ENCODE assay signal across 25 cellular contexts in the genomic region with DNA sequence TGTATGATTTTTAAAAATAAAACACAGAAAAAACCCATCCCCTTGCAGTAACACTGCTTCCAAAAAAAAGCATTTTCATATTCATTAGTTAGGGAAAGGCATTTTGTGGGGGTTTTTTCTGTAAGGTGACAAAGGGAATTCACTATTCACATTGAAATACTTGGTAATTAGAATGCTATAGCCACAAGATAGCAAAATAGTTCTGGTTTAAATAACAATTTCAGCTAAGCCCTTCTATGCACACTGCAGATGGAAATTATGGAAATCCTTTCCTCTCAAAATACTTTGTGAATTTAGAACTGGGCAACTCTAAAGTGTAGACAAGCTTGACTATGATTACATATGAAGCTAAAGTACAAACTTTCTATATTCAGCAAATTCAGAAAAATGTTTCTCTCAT.
"Had no signal": no experiment of that assay in that cellular context is flagged by ENCODE, and none has a peak within 500 bp of the region (broad histone marks: within the 10 kb centered on the region; RNA-seq: fewer than 3 reads in every experiment).

No MANE protein-coding gene starts in this region.

- H3K27ac ChIP-seq: left ventricle myocardium inferior, ovary, right atrium auricular region, right lobe of liver, stomach, testis, thyroid gland, transverse colon, upper lobe of left lung, vagina had no signal

- H3K36me3 ChIP-seq: left ventricle myocardium inferior, ovary, right atrium auricular region, right lobe of liver, stomach, thyroid gland, transverse colon, upper lobe of left lung, vagina had no signal

- H3K27ac Mint-ChIP-seq: mesothelial cell of epicardium; naive B cell; natural killer cell; nephron progenitor cell; progenitor cell of endocrine pancreas; stimulated activated naive B cell treated with anti-CD40 and anti-IgM and Interleukin-4, amounts not matched to agents 10 μg/mL and 1 μg/mL and 100 μg/mL, for 72 hours had no signal

- ATAC-seq: natural killer cell; right lobe of liver; stimulated activated naive B cell treated with anti-CD40 and anti-IgM and Interleukin-4, amounts not matched to agents 10 μg/mL and 1 μg/mL and 100 μg/mL, for 72 hours; stimulated activated naive CD8-positive, alpha-beta T cell treated with anti-CD3 and anti-CD28 coated beads, Interleukin-15, Interleukin-2, amounts not matched to agents 100 U/mL and 50 U/mL, for 24 hours had no signal

- H3K4me1 Mint-ChIP-seq: naive B cell; natural killer cell; stimulated activated naive B cell treated with anti-CD40 and anti-IgM and Interleukin-4, amounts not matched to agents 10 μg/mL and 1 μg/mL and 100 μg/mL, for 72 hours had no signal

- H3K4me1 ChIP-seq: left ventricle myocardium inferior, right atrium auricular region, right lobe of liver, stomach, testis, thyroid gland, transverse colon, upper lobe of left lung, vagina had no signal

- DNase-seq: hippocampal formation; islet precursor cell; left ventricle myocardium inferior; mesendoderm; naive B cell; natural killer cell; nephron progenitor cell; ovary; right lobe of liver; stimulated activated CD4-positive, alpha-beta T cell treated with anti-CD3 and anti-CD28 coated beads, Interleukin-12 subunit alpha, Interleukin-12 subunit beta, amount 100 ng/mL, for 4 hours; stimulated activated CD4-positive, alpha-beta T cell treated with anti-CD3 and anti-CD28 coated beads, Interleukin-15, amount 100 ng/mL, for 24 hours; stimulated activated CD4-positive, alpha-beta T cell treated with anti-CD3 and anti-CD28 coated beads, Interleukin-2, amount 100 ng/mL, for 24 hours; stimulated activated CD4-positive, alpha-beta T cell treated with anti-CD3 and anti-CD28 coated beads, Interleukin-4, amount 100 ng/mL, for 1 hour; stimulated activated naive B cell treated with anti-CD40 and anti-IgM and Interleukin-4, amounts not matched to agents 10 μg/mL and 1 μg/mL and 100 μg/mL, for 72 hours; stimulated activated naive CD8-positive, alpha-beta T cell treated with anti-CD3 and anti-CD28 coated beads, Interleukin-15, Interleukin-2, amounts not matched to agents 100 U/mL and 50 U/mL, for 24 hours; stomach; testis; thyroid gland; transverse colon; upper lobe of left lung had no signal

- H3K9me3 Mint-ChIP-seq: naive B cell; natural killer cell; nephron progenitor cell; stimulated activated naive B cell treated with anti-CD40 and anti-IgM and Interleukin-4, amounts not matched to agents 10 μg/mL and 1 μg/mL and 100 μg/mL, for 72 hours had no signal

- H3K27me3 ChIP-seq: ovary, right atrium auricular region, right lobe of liver, stomach, testis, thyroid gland, transverse colon, upper lobe of left lung, vagina had no signal

- H3K9me3 ChIP-seq: left ventricle myocardium inferior, ovary, right atrium auricular region, right lobe of liver, stomach, testis, thyroid gland, transverse colon, upper lobe of left lung, vagina had no signal

- H3K36me3 Mint-ChIP-seq: naive B cell; natural killer cell; stimulated activated naive B cell treated with anti-CD40 and anti-IgM and Interleukin-4, amounts not matched to agents 10 μg/mL and 1 μg/mL and 100 μg/mL, for 72 hours had no signal

- H3K4me3 Mint-ChIP-seq: mesothelial cell of epicardium; naive B cell; natural killer cell; nephron progenitor cell; stimulated activated naive B cell treated with anti-CD40 and anti-IgM and Interleukin-4, amounts not matched to agents 10 μg/mL and 1 μg/mL and 100 μg/mL, for 72 hours had no signal

- H3K27me3 Mint-ChIP-seq: progenitor cell of endocrine pancreas had no signal

- H3K4me3 ChIP-seq: left ventricle myocardium inferior, lung, ovary, right atrium auricular region, right lobe of liver, stomach, testis, thyroid gland, transverse colon, upper lobe of left lung, vagina had no signal
